ENCODE assay signal across 15 cellular contexts in genomic region chr17:83133302-83134121, GRCh38. TPM values are rescaled to one million over a fixed set of nuclear protein-coding genes. Genes with fewer than 3 reads are reported as not detected.
DNase-seq lines count a peak whose midpoint lies in the region; ATAC-seq, FAIRE-seq and TF ChIP-seq lines count a peak whose summit lies in the region.
"Had no signal": no experiment of that assay in that cellular context is flagged by ENCODE, and none has a peak within 500 bp of the region (broad histone marks: within the 10 kb centered on the region; RNA-seq: fewer than 3 reads in every experiment).

No MANE protein-coding gene starts in this region.

- no peak for FAIRE-seq in A549 (lab: Jason Lieb, UNC)
- FAIRE-seq: pancreas had no signal

- H3K4me2 ChIP-seq in A549: peak overlapping the region; percentile 22; the same call in 1 of the 3 replicates

- WGBS in A549 (ENCODE audit: missing lambda C conversion rate): 42% methylated on average over 16 of the region's 16 CpGs

- TF ChIP-seq CTCF in A549 (IDR thresholded peaks at IDR 0.05): no peak

- H3K9me3 ChIP-seq in A549: no peaks in the 10 kb centered on the region
- H3K9me3 ChIP-seq: body of pancreas, pancreas had no signal

- no peak for DNase-seq in A549 (ENCODE audit: low read depth in 1 of 2, low spot score in 1 of 2)
- peak; percentile 33 for DNase-seq in H7
- DNase-seq in amniotic stem cell (lab: John Stamatoyannopoulos, UW): peak; percentile 18
- peak; percentile 83 for DNase-seq in mesenteric fat pad (ENCODE audit: low spot score)
- no peak for DNase-seq in NCI-H82 (lab: John Stamatoyannopoulos, UW)
- no peak for DNase-seq in NCI-H2081 treated with DMSO at 0.1 percent for 48 hours (lab: John Stamatoyannopoulos, UW)
- no peak for DNase-seq in GDM1 (lab: John Stamatoyannopoulos, UW)
- no peak for DNase-seq in T1000 (lab: John Stamatoyannopoulos, UW)
- DNase-seq: activated naive CD4-positive, alpha-beta T cell; body of pancreas; effector CD4-positive, alpha-beta T cell; mesendoderm; NCI-H2029 had no signal

- H3K27ac ChIP-seq in A549: no peak overlapping the region
- H3K27ac ChIP-seq: body of pancreas, HL-60, pancreas had no signal

- no peak overlapping the region for H3K4me3 ChIP-seq in A549
- H3K4me3 ChIP-seq in H7 (ENCODE audit: insufficient read depth, low read depth, low read length): no peak overlapping the region
- H3K4me3 ChIP-seq: body of pancreas, pancreas had no signal

- TF ChIP-seq RAD21 in A549 (conservative IDR thresholded peaks at IDR 0.05 in 1 of 2, IDR thresholded peaks at IDR 0.05 in 1 of 2): no peak

- no peak for TF ChIP-seq EP300 in A549 (IDR thresholded peaks at IDR 0.05)

- peaks cover 17% of the 10 kb centered on the region for H3K4me1 ChIP-seq in A549
- H3K4me1 ChIP-seq: pancreas had no signal

- CTCF ChIA-PET in A549 (lab: Yijun Ruan, JAX): interaction anchor here (0.8 to 1.5 kb wide), 7 partner anchors 12 to 380 kb away, joined by 3 to 4 read pairs (median 3); no protein-coding TSS in a partner anchor

- no peaks in the 10 kb centered on the region for H3K27me3 ChIP-seq in H7 (ENCODE audit: control insufficient read depth, insufficient read depth, low read length)
- H3K27me3 ChIP-seq: body of pancreas, pancreas had no signal

- H3K36me3 ChIP-seq in H7 (replicated peaks; ENCODE audit: control insufficient read depth, insufficient read depth, low read length): no peaks in the 10 kb centered on the region
- H3K36me3 ChIP-seq: pancreas had no signal

- POLR2A ChIA-PET in A549 (lab: Yijun Ruan, JAX): no interaction called here

- TF ChIP-seq POLR2A in A549 (IDR thresholded peaks at IDR 0.05; ENCODE audit: low read length): no peak

- ATAC-seq in A549: peak; percentile 48 to 64; a peak in 5 of 6 replicates

TF ChIP-seq in A549, 52 proteins besides CTCF, POLR2A, EP300 and RAD21:
- TF ChIP-seq ZNF302 (CRISPR knock-in tag; IDR thresholded peaks at IDR 0.05): no peak
- no peak for TF ChIP-seq HOXB5 (CRISPR knock-in tag; IDR thresholded peaks at IDR 0.05)
- no peak for TF ChIP-seq TP53 (CRISPR knock-in tag; IDR thresholded peaks at IDR 0.05)
- no peak for TF ChIP-seq CHD2 (IDR thresholded peaks at IDR 0.05; ENCODE audit: low read length, partially characterized antibody)
- no peak for TF ChIP-seq PHF8 (IDR thresholded peaks at IDR 0.05; ENCODE audit: borderline replicate concordance, low read depth)
- no peak for TF ChIP-seq SMC3 (IDR thresholded peaks at IDR 0.05)
- TF ChIP-seq ZSCAN20 (CRISPR knock-in tag; IDR thresholded peaks at IDR 0.05): no peak
- no peak for TF ChIP-seq KDM1A (IDR thresholded peaks at IDR 0.05; ENCODE audit: low read depth)
- no peak for TF ChIP-seq NPAS2 (CRISPR knock-in tag; IDR thresholded peaks at IDR 0.05; ENCODE audit: borderline replicate concordance)

RNA-seq across cellular contexts. Expression of gene METRNL, which starts 54.1 kb away (rescaled TPM):
- polyA plus RNA-seq in A549 (2011; rRNA removed): 1.4 and 1.7 TPM in 2 replicates
- 14.5 and 17.2 TPM in 2 replicates for polyA plus RNA-seq in A549 (2012; cell fraction: cytosol; rRNA removed)
- polyA plus RNA-seq in A549 (2012; cell fraction: nucleus; rRNA removed): 16.1 and 23.0 TPM in 2 replicates
- polyA plus RNA-seq in A549 (2017; fragmentation: RNase III; extraction: RNeasy Plus Mini Kit Qiagen cat#74134 plus additional on column Dnase treatment): 6.4 to 9.2 TPM (median 8.7 TPM) in 3 replicates
- polyA minus RNA-seq in A549 (2011; rRNA and poly(A)+ RNA removed): 0.58 and 1.9 TPM in 2 replicates
- total RNA-seq in H7 (2014; rRNA removed; shearing (Covaris generic)): 26.6 and 32.0 TPM in 2 replicates
- total RNA-seq in mesenteric fat pad: 151 TPM

Comparison
In these comparisons a context has a peak if more than half of its experiments do, and no peak if none do; other contexts are left out.
1. DNase-seq: peak in H7 (single experiment), amniotic stem cell (single experiment) and mesenteric fat pad (single experiment); none in A549 (0 of 2), NCI-H82 (single experiment), NCI-H2081 treated with DMSO at 0.1 percent for 48 hours (single experiment), GDM1 (single experiment) and T1000 (single experiment).